ENCODE assay signal across 17 cellular contexts in genomic region chr6:160971151-160971550, GRCh38.
"Had no signal": no experiment of that assay in that cellular context is flagged by ENCODE, and none has a peak within 500 bp of the region (broad histone marks: within the 10 kb centered on the region; RNA-seq: fewer than 3 reads in every experiment).

No MANE protein-coding gene starts in this region.

- DNase-seq: Kasumi-1, MM.1S, NCI-H1092 treated with DMSO at 0.1 percent for 48 hours, NCI-H1436, NCI-H187 treated with DMSO at 0.1 percent for 48 hours, NCI-H2029 treated with DMSO at 0.1 percent for 48 hours, NCI-H2227 treated with DMSO at 0.1 percent for 48 hours, NCI-H524, NCI-H526 treated with DMSO at 0.1 percent for 48 hours, NCI-H748 treated with DMSO at 0.1 percent for 48 hours, Right ventricle myocardium superior, RPMI8226, SK-N-SH, SW 1271 had no signal

- H3K4me2 ChIP-seq: SK-N-SH had no signal

- H3K9ac ChIP-seq: KMS-11, SK-N-SH had no signal

- H3K4me3 ChIP-seq: K562 had no signal

- H3K9me3 ChIP-seq: SK-N-SH had no signal

- H3K27ac ChIP-seq: HL-60 had no signal

- ATAC-seq: K562 had no signal
